ENCODE assay signal across 8 cellular contexts in the genomic region with DNA sequence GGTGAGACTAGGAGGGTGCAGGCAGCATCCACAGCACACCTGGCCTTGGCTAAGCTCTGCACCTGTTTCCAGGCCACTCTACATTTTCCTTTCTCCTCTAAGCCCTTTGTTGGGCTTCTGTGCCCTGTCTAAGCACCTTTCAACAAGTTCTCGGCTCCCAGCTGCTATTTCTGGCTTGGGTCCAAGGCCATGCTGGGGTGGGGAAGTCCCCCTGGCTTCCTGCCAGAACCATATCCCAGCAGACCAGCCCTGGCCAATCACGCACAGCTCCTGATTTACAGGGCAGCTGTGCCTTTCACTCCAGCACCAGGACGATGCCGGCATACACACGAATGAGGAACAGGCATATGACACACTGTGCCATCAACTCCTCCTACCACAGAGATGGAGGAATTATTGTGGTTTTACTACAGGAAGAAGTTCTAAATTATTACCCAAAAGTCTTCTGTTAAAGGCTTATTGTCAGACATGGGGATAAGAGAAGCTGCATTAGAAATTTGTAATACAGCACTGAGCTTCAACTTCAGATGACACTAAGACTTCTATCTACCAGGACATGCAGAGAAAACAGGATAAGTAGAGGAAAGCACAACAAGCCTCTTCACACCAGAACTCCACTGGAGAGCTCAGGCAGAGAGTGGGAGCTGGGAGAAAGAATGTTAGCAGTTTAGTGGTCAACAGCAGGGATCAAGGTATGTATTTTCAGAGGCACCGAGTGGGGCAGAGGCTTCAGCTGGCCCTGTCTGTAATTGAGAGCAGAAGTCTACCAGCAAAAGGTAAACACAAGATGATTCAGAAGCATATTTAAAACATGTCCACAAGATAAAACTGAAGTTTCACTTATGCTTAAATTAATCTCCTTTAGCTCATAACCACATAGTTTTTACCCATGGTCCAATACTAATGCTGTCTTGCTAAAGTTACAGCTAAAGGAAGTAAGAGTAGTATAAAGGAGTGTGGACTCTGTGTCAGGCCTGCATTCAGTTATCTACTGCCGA. TPM values are rescaled to one million over a fixed set of nuclear protein-coding genes. Genes with fewer than 3 reads are reported as not detected.
DNase-seq lines count a peak whose midpoint lies in the region; ATAC-seq and TF ChIP-seq lines count a peak whose summit lies in the region.

No MANE protein-coding gene starts in this region.

- ATAC-seq in HG02981 (IDR thresholded peaks at IDR 0.05; ENCODE audit: unreplicated experiment), result peak; percentile 76

- no peak for TF ChIP-seq CTCF in chondrocyte (IDR thresholded peaks at IDR 0.05)

- no peaks in the 10 kb centered on the region for H3K9me3 Mint-ChIP-seq in chondrocyte (ENCODE audit: low read depth)

- H3K4me1 Mint-ChIP-seq in chondrocyte (ENCODE audit: low read depth), result peaks cover 25% of the 10 kb centered on the region

- peak; percentile 47 for DNase-seq in G401 (ENCODE audit: low spot score)
- DNase-seq in NCI-H2196 treated with DMSO at 0.1 percent for 48 hours (lab: John Stamatoyannopoulos, UW; ENCODE audit: unreplicated experiment), result peak; percentile 100
- DNase-seq in activated CD4-positive, alpha-beta T cell treated with anti-CD3 and anti-CD28 coated beads for 24 hours (ENCODE audit: low read depth in 2 of 2), result peak; percentile 60 to 61
- no peak for DNase-seq in chondrocyte (ENCODE audit: low spot score)
- peak; percentile 97 to 98 for DNase-seq in lung microvascular endothelial cell (ENCODE audit: low read depth in 2 of 2)
- peak; percentile 40 for DNase-seq in stimulated activated CD8-positive, alpha-beta memory T cell treated with anti-CD3 and anti-CD28 coated beads, Interleukin-12 subunit alpha, Interleukin-12 subunit beta, amount 100 ng/mL, for 24 hours (ENCODE audit: extremely low read depth)
- no peak for DNase-seq in GOT3 (lab: John Stamatoyannopoulos, UW)

- H3K27ac Mint-ChIP-seq in chondrocyte (ENCODE audit: unreplicated experiment), result peak overlapping the region; percentile 94

- peaks cover 32% of the 10 kb centered on the region for H3K36me3 Mint-ChIP-seq in chondrocyte (ENCODE audit: low read depth)

- no peaks in the 10 kb centered on the region for H3K27me3 Mint-ChIP-seq in chondrocyte (ENCODE audit: low read depth)

- in situ Hi-C loops in G401 (cut with HindIII; ENCODE audit: low sequenced_read_pairs), result no loop called here

- peak overlapping the region; percentile 6 for H3K4me3 Mint-ChIP-seq in chondrocyte (ENCODE audit: unreplicated experiment)

RNA-seq across cellular contexts. Expression of a gene that starts 37.4 kb away (rescaled TPM):
- 71.8 and 83.3 TPM in 2 replicates for total RNA-seq in G401 (2014; rRNA removed; shearing (Covaris generic))
- total RNA-seq in chondrocyte, result 9.3 to 12.3 TPM (median 10.7 TPM) in 3 replicates
- 11.7 and 13.1 TPM in 2 replicates for total RNA-seq in lung microvascular endothelial cell

RNA-seq across cellular contexts. Expression of a gene that starts 55.8 kb away (rescaled TPM):
- 8.2 and 11.3 TPM in 2 replicates for total RNA-seq in G401 (2014; rRNA removed; shearing (Covaris generic))
- total RNA-seq in chondrocyte (0.29 to 0.62 TPM (median 0.47 TPM) in 3 replicates), lung microvascular endothelial cell (0.20 and 0.44 TPM in 2 replicates)

RNA-seq across cellular contexts. Expression of a gene that starts 57.2 kb away (rescaled TPM):
- total RNA-seq in G401 (2014; rRNA removed; shearing (Covaris generic)), result 1.4 and 1.8 TPM in 2 replicates
- total RNA-seq in chondrocyte (0.07 to 0.25 TPM (median 0.18 TPM) in 3 replicates), lung microvascular endothelial cell (under 0.01 and 0.20 TPM in 2 replicates)

Comparison
In these comparisons a context has a peak if more than half of its experiments do, and no peak if none do; other contexts are left out.
1. DNase-seq: peak in G401 (single experiment), NCI-H2196 treated with DMSO at 0.1 percent for 48 hours (single experiment), activated CD4-positive, alpha-beta T cell treated with anti-CD3 and anti-CD28 coated beads for 24 hours (2 of 2), lung microvascular endothelial cell (2 of 2) and stimulated activated CD8-positive, alpha-beta memory T cell treated with anti-CD3 and anti-CD28 coated beads, Interleukin-12 subunit alpha, Interleukin-12 subunit beta, amount 100 ng/mL, for 24 hours (single experiment); none in chondrocyte (single experiment) and GOT3 (single experiment).